In the genomic region with DNA sequence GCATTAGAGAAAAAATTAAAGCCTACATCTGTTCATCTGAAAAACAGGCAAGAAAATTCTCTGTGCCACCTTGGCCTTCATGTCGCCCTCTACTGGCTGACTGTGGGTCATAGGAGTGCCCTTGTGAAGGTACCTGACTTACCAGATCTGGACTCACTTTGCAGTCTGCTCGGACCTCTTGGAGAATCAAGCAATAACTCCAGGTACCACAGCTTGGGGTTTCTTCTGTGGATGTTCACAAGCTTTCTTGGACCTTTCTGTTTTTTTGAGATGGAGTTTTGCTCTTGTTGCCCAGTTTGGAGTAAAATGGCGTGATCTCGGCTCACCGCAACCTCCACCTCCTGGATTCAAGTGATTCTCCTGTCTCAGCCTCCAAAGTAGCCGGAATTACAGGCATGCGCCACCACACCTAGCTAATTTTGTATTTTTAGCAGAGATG, we compare ENCODE assay signal across 10 cellular contexts. TPM values are rescaled to one million over a fixed set of nuclear protein-coding genes. Genes with fewer than 3 reads are reported as not detected.
DNase-seq lines count a peak whose midpoint lies in the region; ATAC-seq and TF ChIP-seq lines count a peak whose summit lies in the region.
"Had no signal": no experiment of that assay in that cellular context is flagged by ENCODE, and none has a peak within 500 bp of the region (broad histone marks: within the 10 kb centered on the region; RNA-seq: fewer than 3 reads in every experiment).

No MANE protein-coding gene starts in this region.

- H3K27me3 Mint-ChIP-seq in CD14-positive monocyte (ENCODE audit: low read depth in 3 of 3): peaks cover 0 to 7% (median 3%) of the 10 kb centered on the region in 3 donors

- H3K4me3 Mint-ChIP-seq in CD14-positive monocyte: no peak overlapping the region

- H3K27ac ChIP-seq in HL-60 (replicated peaks): no peak overlapping the region
- H3K27ac ChIP-seq: epithelial cell of prostate had no signal

- DNase-seq in CD14-positive monocyte (ENCODE audit: low spot score): no peak
- DNase-seq in HL-60 (ENCODE audit: low read depth in 1 of 2, low spot score in 1 of 2): peak in 1 of 2 experiments; percentile 31
- DNase-seq in activated CD4-positive, alpha-beta T cell treated with anti-CD3 and anti-CD28 coated beads, Interleukin-2, amount 50 U/mL, for 1 hour: peak; percentile 25
- DNase-seq in mucosa of gallbladder (ENCODE audit: low spot score): peak; percentile 45
- no peak for DNase-seq in dermis blood vessel endothelial cell
- no peak for DNase-seq in NCI-H146 (lab: John Stamatoyannopoulos, UW)

- ATAC-seq in GM18909 (IDR thresholded peaks at IDR 0.05; ENCODE audit: poor library complexity, unreplicated experiment) (no peak), GM18505 (IDR thresholded peaks at IDR 0.05; ENCODE audit: unreplicated experiment) (no peak)

- no peak overlapping the region for H3K4me3 ChIP-seq in HL-60 (replicated peaks; ENCODE audit: insufficient read depth, low read length)

- H3K27me3 ChIP-seq in HL-60 (ENCODE audit: insufficient read depth, poor library complexity, severe bottlenecking): no peaks in the 10 kb centered on the region

- no peak for TF ChIP-seq POLR2A in GM18505 (IDR thresholded peaks at IDR 0.05; ENCODE audit: borderline replicate concordance, extremely low read depth, insufficient read depth, insufficient read length)

- TF ChIP-seq CTCF in CD14-positive monocyte (IDR thresholded peaks at IDR 0.05) (peak; percentile 74), HL-60 (IDR thresholded peaks at IDR 0.05; ENCODE audit: insufficient read depth, low read length) (peak; percentile 41)

- intact Hi-C loops in CD14-positive monocyte (cut with micrococcal nuclease): no loop called here

- no peaks in the 10 kb centered on the region for H3K36me3 Mint-ChIP-seq in CD14-positive monocyte

- H3K9me3 Mint-ChIP-seq in CD14-positive monocyte: no peaks in the 10 kb centered on the region

- peak overlapping the region in 1 of 7 donors; percentile 68 for H3K27ac Mint-ChIP-seq in CD14-positive monocyte

- no peaks in the 10 kb centered on the region for H3K4me1 Mint-ChIP-seq in CD14-positive monocyte

RNA-seq across cellular contexts. Expression of a gene that starts 2.4 kb away (rescaled TPM):
- not detected for polyA plus RNA-seq in CD14-positive monocyte
- not detected for total RNA-seq in mucosa of gallbladder
- total RNA-seq in dermis blood vessel endothelial cell: not detected in 2 replicates
- total RNA-seq: T-helper 1 cell treated with Interleukin-12 subunit alpha and Interleukin-12 subunit beta and Interleukin-4 antibody, amounts not matched to agents 30 ng/mL and 1 ng/mL, for 36 hours had no signal

RNA-seq across cellular contexts. Expression of a gene that starts 25.6 kb away (rescaled TPM):
- not detected for polyA plus RNA-seq in CD14-positive monocyte
- total RNA-seq in mucosa of gallbladder: not detected
- total RNA-seq in dermis blood vessel endothelial cell: not detected in 2 replicates
- total RNA-seq: T-helper 1 cell treated with Interleukin-12 subunit alpha and Interleukin-12 subunit beta and Interleukin-4 antibody, amounts not matched to agents 30 ng/mL and 1 ng/mL, for 36 hours had no signal

RNA-seq across cellular contexts. Expression of a gene that starts 27.2 kb away (rescaled TPM):
- polyA plus RNA-seq in CD14-positive monocyte: not detected
- total RNA-seq in mucosa of gallbladder (not detected), dermis blood vessel endothelial cell (not detected in 2 replicates)
- total RNA-seq: T-helper 1 cell treated with Interleukin-12 subunit alpha and Interleukin-12 subunit beta and Interleukin-4 antibody, amounts not matched to agents 30 ng/mL and 1 ng/mL, for 36 hours had no signal

RNA-seq across cellular contexts. Expression of a gene that starts 56.6 kb away (rescaled TPM):
- polyA plus RNA-seq in CD14-positive monocyte: not detected
- not detected for total RNA-seq in mucosa of gallbladder
- total RNA-seq in dermis blood vessel endothelial cell: not detected in 2 replicates
- total RNA-seq: T-helper 1 cell treated with Interleukin-12 subunit alpha and Interleukin-12 subunit beta and Interleukin-4 antibody, amounts not matched to agents 30 ng/mL and 1 ng/mL, for 36 hours had no signal

RNA-seq across cellular contexts. Expression of a gene that starts 56.7 kb away (rescaled TPM):
- not detected for polyA plus RNA-seq in CD14-positive monocyte
- not detected for total RNA-seq in mucosa of gallbladder
- total RNA-seq in dermis blood vessel endothelial cell: not detected in 2 replicates
- total RNA-seq: T-helper 1 cell treated with Interleukin-12 subunit alpha and Interleukin-12 subunit beta and Interleukin-4 antibody, amounts not matched to agents 30 ng/mL and 1 ng/mL, for 36 hours had no signal

Comparison
In these comparisons a context has a peak if more than half of its experiments do, and no peak if none do; other contexts are left out.
1. DNase-seq: peak in activated CD4-positive, alpha-beta T cell treated with anti-CD3 and anti-CD28 coated beads, Interleukin-2, amount 50 U/mL, for 1 hour (single experiment) and mucosa of gallbladder (single experiment); none in CD14-positive monocyte (single experiment), dermis blood vessel endothelial cell (single experiment) and NCI-H146 (single experiment).